ENCODE assay signal across 1 cellular context in genomic region chr9:121353246-121353975, GRCh38.
TF ChIP-seq lines count a peak whose summit lies in the region.

No MANE protein-coding gene starts in this region.

TF ChIP-seq in SK-N-SH, 30 proteins besides CTCF, POLR2A, EP300 and RAD21 (continued from another document):
- TF ChIP-seq ZBTB33 (IDR thresholded peaks at IDR 0.05; ENCODE audit: borderline replicate concordance, low read depth): no peak
- no peak for TF ChIP-seq RXRA (IDR thresholded peaks at IDR 0.05; ENCODE audit: borderline replicate concordance, low read depth)
- no peak for TF ChIP-seq PBX3 (IDR thresholded peaks at IDR 0.05)
- TF ChIP-seq GATA2 (CRISPR knock-in tag; IDR thresholded peaks at IDR 0.05): no peak
- TF ChIP-seq SIN3A (IDR thresholded peaks at IDR 0.05; ENCODE audit: borderline replicate concordance, low read depth, low read length): no peak
- no peak for TF ChIP-seq FOXJ3 (CRISPR knock-in tag; IDR thresholded peaks at IDR 0.05)
TF ChIP-seq in SK-N-SH: peak in this region for 0.
